In genomic region chr1:181100015-181100905, GRCh38 we compare ENCODE assay signal across 10 cellular contexts. TPM values are rescaled to one million over a fixed set of nuclear protein-coding genes. Genes with fewer than 3 reads are reported as not detected.
DNase-seq lines count a peak whose midpoint lies in the region; ATAC-seq and TF ChIP-seq lines count a peak whose summit lies in the region.
"Had no signal": no experiment of that assay in that cellular context is flagged by ENCODE, and none has a peak within 500 bp of the region (broad histone marks: within the 10 kb centered on the region; RNA-seq: fewer than 3 reads in every experiment).

No MANE protein-coding gene starts in this region.

- H3K27ac Mint-ChIP-seq in WTC11 = peak overlapping the region; percentile 98

- H3K9me3 Mint-ChIP-seq in WTC11 = 0 out of 2 replicates have a peak, but pooled peaks cover 3% of the 10 kb centered on the region
- H3K9me3 Mint-ChIP-seq: immature natural killer cell had no signal

- H3K27me3 ChIP-seq in foreskin keratinocyte = no peaks in the 10 kb centered on the region

- peak; percentile 77 for DNase-seq in activated effector memory CD4-positive, alpha-beta T cell treated with anti-CD3 and anti-CD28 coated beads, Interleukin-2, amount 50 U/mL, for 16 hours
- DNase-seq in activated effector memory CD4-positive, alpha-beta T cell treated with Interleukin-2 at 50 U/mL for 16 hours = no peak
- DNase-seq in WTC11 (ENCODE audit: low spot score) (no peak), foreskin keratinocyte (peak; percentile 68 to 89), anterior cingulate cortex (lab: John Stamatoyannopoulos, UW) (no peak)
- DNase-seq in stimulated activated naive CD8-positive, alpha-beta T cell treated with anti-CD3 and anti-CD28 coated beads, Interleukin-15, Interleukin-2, amounts not matched to agents 100 U/mL and 50 U/mL, for 24 hours = peak; percentile 49
- DNase-seq: immature natural killer cell had no signal

- peaks cover 90% of the 10 kb centered on the region for H3K4me1 Mint-ChIP-seq in WTC11

- H3K27ac ChIP-seq in foreskin keratinocyte = peak overlapping the region; percentile 98
- H3K27ac ChIP-seq: C4-2B had no signal

- no peaks in the 10 kb centered on the region for H3K36me3 Mint-ChIP-seq in WTC11

- CTCF ChIA-PET in WTC11 (lab: Charles Lee) = interaction anchor here (1.0 to 1.4 kb wide), 2 partner anchors 28 to 36 kb away, joined by 3 to 4 read pairs; no protein-coding TSS in a partner anchor

- H3K4me1 ChIP-seq in foreskin keratinocyte = peaks cover 39% of the 10 kb centered on the region

- POLR2A ChIA-PET in WTC11 (lab: Charles Lee) = interaction anchor here (0.6 kb wide), 1 partner anchor 11 kb away, joined by 3 read pairs; no protein-coding TSS in a partner anchor

- TF ChIP-seq CTCF in WTC11 (IDR thresholded peaks at IDR 0.05) = no peak
- TF ChIP-seq CTCF in foreskin keratinocyte (conservative IDR thresholded peaks at IDR 0.05) = no peak

- ATAC-seq in WTC11 = no peak
- peak; percentile 36 for ATAC-seq in foreskin keratinocyte
- peak; percentile 12 for ATAC-seq in stimulated activated naive CD8-positive, alpha-beta T cell treated with anti-CD3 and anti-CD28 coated beads, Interleukin-15, Interleukin-2, amounts not matched to agents 100 U/mL and 50 U/mL, for 24 hours
- no peak for ATAC-seq in HG03354 (IDR thresholded peaks at IDR 0.05; ENCODE audit: poor library complexity, severe bottlenecking, unreplicated experiment)
- ATAC-seq in HG03280 (IDR thresholded peaks at IDR 0.05; ENCODE audit: unreplicated experiment) = no peak

- peak overlapping the region; percentile 70 for H3K4me3 Mint-ChIP-seq in WTC11
- H3K4me3 Mint-ChIP-seq: immature natural killer cell had no signal

- H3K27me3 Mint-ChIP-seq in WTC11 (ENCODE audit: low read depth) = peaks cover 66% of the 10 kb centered on the region

TF ChIP-seq in WTC11, 78 proteins besides CTCF, POLR2A, EP300 and RAD21:
- no peak for TF ChIP-seq NFYB (CRISPR knock-in tag; conservative IDR thresholded peaks at IDR 0.05; ENCODE audit: low read depth)
- 0 out of 2 replicates have a peak, but pooled peaks have one; percentile 26 for TF ChIP-seq MYBL2 (CRISPR knock-in tag; IDR thresholded peaks at IDR 0.05)
- TF ChIP-seq E2F5 (CRISPR knock-in tag; IDR thresholded peaks at IDR 0.05) = no peak
- no peak for TF ChIP-seq CDX4 (CRISPR knock-in tag; IDR thresholded peaks at IDR 0.05; ENCODE audit: borderline replicate concordance)
- no peak for TF ChIP-seq ZNF138 (CRISPR knock-in tag; conservative IDR thresholded peaks at IDR 0.05)

RNA-seq across cellular contexts. Expression of gene IER5, which starts 11.8 kb away (rescaled TPM):
- 14.2 to 18.2 TPM (median 14.3 TPM) in 3 replicates for total RNA-seq in WTC11 (2021)
- 39.4 and 46.5 TPM in 2 replicates for total RNA-seq in foreskin keratinocyte
- 36.5 and 39.7 TPM in 2 replicates for polyA plus RNA-seq in foreskin keratinocyte

Comparison
In these comparisons a context has a peak if more than half of its experiments do, and no peak if none do; other contexts are left out.
1. DNase-seq: peak in activated effector memory CD4-positive, alpha-beta T cell treated with anti-CD3 and anti-CD28 coated beads, Interleukin-2, amount 50 U/mL, for 16 hours (single experiment), foreskin keratinocyte (2 of 2) and stimulated activated naive CD8-positive, alpha-beta T cell treated with anti-CD3 and anti-CD28 coated beads, Interleukin-15, Interleukin-2, amounts not matched to agents 100 U/mL and 50 U/mL, for 24 hours (single experiment); none in activated effector memory CD4-positive, alpha-beta T cell treated with Interleukin-2 at 50 U/mL for 16 hours (single experiment), WTC11 (single experiment) and anterior cingulate cortex (0 of 58).
2. ATAC-seq: peak in foreskin keratinocyte (single experiment) and stimulated activated naive CD8-positive, alpha-beta T cell treated with anti-CD3 and anti-CD28 coated beads, Interleukin-15, Interleukin-2, amounts not matched to agents 100 U/mL and 50 U/mL, for 24 hours (single experiment); none in WTC11 (single experiment), HG03354 (single experiment) and HG03280 (single experiment).